9 cellular contexts compared by ENCODE assay signal in genomic region chr20:36835025-36835424, GRCh38. TPM values are rescaled to one million over a fixed set of nuclear protein-coding genes. Genes with fewer than 3 reads are reported as not detected.
DNase-seq lines count a peak whose midpoint lies in the region; ATAC-seq and TF ChIP-seq lines count a peak whose summit lies in the region.
"Had no signal": no experiment of that assay in that cellular context is flagged by ENCODE, and none has a peak within 500 bp of the region (broad histone marks: within the 10 kb centered on the region; RNA-seq: fewer than 3 reads in every experiment).

No MANE protein-coding gene starts in this region.

- H3K4me3 Mint-ChIP-seq in activated B cell treated with CpG ODN at 0.5 μM for 24 hours: peak overlapping the region; percentile 79
- H3K4me3 Mint-ChIP-seq in stimulated activated naive B cell treated with anti-CD40 and anti-IgM and Interleukin-4, amounts not matched to agents 10 μg/mL and 1 μg/mL and 100 μg/mL, for 72 hours: peak overlapping the region; percentile 82 to 89

- H3K27ac Mint-ChIP-seq in activated B cell treated with CpG ODN at 0.5 μM for 24 hours: peak overlapping the region; percentile 74
- peak overlapping the region; percentile 88 for H3K27ac Mint-ChIP-seq in stimulated activated naive B cell treated with anti-CD40 and anti-IgM and Interleukin-4, amounts not matched to agents 10 μg/mL and 1 μg/mL and 100 μg/mL, for 72 hours

- intact Hi-C loops in activated B cell treated with CpG ODN at 0.5 μM for 24 hours (cut with micrococcal nuclease) (loop anchor here (1.0 to 10.0 kb wide), 3 partner anchors 8 to 880 kb away; partner anchors contain the start of gene SCAND1), right cardiac atrium (cut with DNase I) (no loop called here)

- POLR2A ChIA-PET in activated B cell treated with CpG ODN at 0.5 μM for 24 hours (lab: Charles Lee) (interaction anchor here (0.6 to 3.3 kb wide), 15 partner anchors 9 to 742 kb away, joined by 3 to 73 read pairs (median 4); partner anchors contain the start of gene DSN1), HEK293T (lab: Yijun Ruan, JAX) (interaction anchor here (0.8 to 2.3 kb wide), 13 partner anchors 11 to 200 kb away, joined by 3 to 9 read pairs (median 4); partner anchors contain the start of gene DSN1)

- CTCF ChIA-PET in activated B cell treated with CpG ODN at 0.5 μM for 24 hours (lab: Charles Lee) (interaction anchor here (0.7 to 4.9 kb wide), 8 partner anchors 12 to 222 kb away, joined by 3 to 37 read pairs (median 4); a partner anchor contains a TSS), HEK293T (lab: Yijun Ruan, JAX) (interaction anchor here (1.0 to 2.4 kb wide), 5 partner anchors 12 to 61 kb away, joined by 3 to 25 read pairs (median 8); partner anchors contain the start of gene DSN1)

- no peaks in the 10 kb centered on the region for H3K27me3 Mint-ChIP-seq in activated B cell treated with CpG ODN at 0.5 μM for 24 hours
- H3K27me3 Mint-ChIP-seq in stimulated activated naive B cell treated with anti-CD40 and anti-IgM and Interleukin-4, amounts not matched to agents 10 μg/mL and 1 μg/mL and 100 μg/mL, for 72 hours: no peaks in the 10 kb centered on the region

- H3K4me3 ChIP-seq in HUES6 (ENCODE audit: low read depth, low read length) (no peak overlapping the region), right cardiac atrium (ENCODE audit: low read length) (no peak overlapping the region)

- ATAC-seq in activated B cell treated with CpG ODN at 0.5 μM for 24 hours (ENCODE audit: low read depth): no peak
- ATAC-seq in right cardiac atrium: no peak
- no peak for ATAC-seq in stimulated activated naive B cell treated with anti-CD40 and anti-IgM and Interleukin-4, amounts not matched to agents 10 μg/mL and 1 μg/mL and 100 μg/mL, for 72 hours (replicated peaks)
- no peak for ATAC-seq in HG03159 (IDR thresholded peaks at IDR 0.05; ENCODE audit: unreplicated experiment)
- no peak for ATAC-seq in HG03565 (IDR thresholded peaks at IDR 0.05; ENCODE audit: unreplicated experiment)

- peak overlapping the region; percentile 47 for H3K9ac ChIP-seq in HUES6 (ENCODE audit: low read length)

- peaks cover 6% of the 10 kb centered on the region for H3K36me3 Mint-ChIP-seq in activated B cell treated with CpG ODN at 0.5 μM for 24 hours (ENCODE audit: low read depth)
- peaks cover 35 to 48% of the 10 kb centered on the region in 2 donors for H3K36me3 Mint-ChIP-seq in stimulated activated naive B cell treated with anti-CD40 and anti-IgM and Interleukin-4, amounts not matched to agents 10 μg/mL and 1 μg/mL and 100 μg/mL, for 72 hours

- peaks cover 45% of the 10 kb centered on the region for H3K4me1 Mint-ChIP-seq in activated B cell treated with CpG ODN at 0.5 μM for 24 hours
- peaks cover 30 to 50% of the 10 kb centered on the region in 2 donors for H3K4me1 Mint-ChIP-seq in stimulated activated naive B cell treated with anti-CD40 and anti-IgM and Interleukin-4, amounts not matched to agents 10 μg/mL and 1 μg/mL and 100 μg/mL, for 72 hours

- DNase-seq in activated B cell treated with CpG ODN at 0.5 μM for 24 hours: no peak
- peak in 2 of 3 donors; percentile 29 to 58 for DNase-seq in right cardiac atrium
- no peak for DNase-seq in stimulated activated naive B cell treated with anti-CD40 and anti-IgM and Interleukin-4, amounts not matched to agents 10 μg/mL and 1 μg/mL and 100 μg/mL, for 72 hours
- no peak for DNase-seq in HEK293T (ENCODE audit: extremely low spot score)
- no peak for DNase-seq in NCI-H1048 (lab: John Stamatoyannopoulos, UW)

- TF ChIP-seq CTCF in activated B cell treated with CpG ODN at 0.5 μM for 24 hours (IDR thresholded peaks at IDR 0.05): no peak

- 64% methylated on average over 5 of the region's 5 CpGs for WGBS in right cardiac atrium

- no peaks in the 10 kb centered on the region for H3K9me3 Mint-ChIP-seq in activated B cell treated with CpG ODN at 0.5 μM for 24 hours
- H3K9me3 Mint-ChIP-seq in stimulated activated naive B cell treated with anti-CD40 and anti-IgM and Interleukin-4, amounts not matched to agents 10 μg/mL and 1 μg/mL and 100 μg/mL, for 72 hours: no peaks in the 10 kb centered on the region

- H3K9me3 ChIP-seq in HUES6 (ENCODE audit: control insufficient read depth, insufficient read depth, low read depth, low read length) (no peaks in the 10 kb centered on the region), right cardiac atrium (ENCODE audit: control insufficient read depth, low read length) (no peaks in the 10 kb centered on the region)

- peak overlapping the region; percentile 79 for H3K27ac ChIP-seq in HUES6 (ENCODE audit: low read depth, low read length)
- peak overlapping the region; percentile 91 for H3K27ac ChIP-seq in right cardiac atrium (ENCODE audit: low read length)

- H3K27me3 ChIP-seq in HUES6 (ENCODE audit: control insufficient read depth, insufficient read depth, low read length) (no peaks in the 10 kb centered on the region), right cardiac atrium (ENCODE audit: control insufficient read depth, insufficient read depth) (no peaks in the 10 kb centered on the region)

- H3K36me3 ChIP-seq in HUES6 (ENCODE audit: control insufficient read depth, insufficient read depth, low read length): peaks cover 14% of the 10 kb centered on the region; the same call in 1 of the 2 replicates

- H3K4me1 ChIP-seq in HUES6 (ENCODE audit: control insufficient read depth, insufficient read depth, low read length): peaks cover 20% of the 10 kb centered on the region
- H3K4me1 ChIP-seq in right cardiac atrium (ENCODE audit: control insufficient read depth, insufficient read depth, low read length): peaks cover 28% of the 10 kb centered on the region

TF ChIP-seq in HEK293T, 16 proteins besides CTCF, POLR2A, EP300 and RAD21:
- TF ChIP-seq FOXA1 (IDR thresholded peaks at IDR 0.05) (no peak), NFRKB (IDR thresholded peaks at IDR 0.05) (no peak), ELF4 (IDR thresholded peaks at IDR 0.05) (no peak), ARNT (IDR thresholded peaks at IDR 0.05) (no peak), L3MBTL2 (conservative IDR thresholded peaks at IDR 0.05) (no peak), PKNOX1 (IDR thresholded peaks at IDR 0.05) (no peak), SP1 (IDR thresholded peaks at IDR 0.05) (no peak), FOXM1 (IDR thresholded peaks at IDR 0.05; ENCODE audit: borderline replicate concordance) (no peak), SUZ12 (IDR thresholded peaks at IDR 0.05) (no peak), LEF1 (IDR thresholded peaks at IDR 0.05; ENCODE audit: borderline replicate concordance) (no peak), CTBP1 (IDR thresholded peaks at IDR 0.05; ENCODE audit: borderline replicate concordance) (no peak), HDGF (IDR thresholded peaks at IDR 0.05; ENCODE audit: borderline replicate concordance) (no peak), FOXK2 (IDR thresholded peaks at IDR 0.05) (no peak), ZNF384 (IDR thresholded peaks at IDR 0.05) (no peak), TARDBP (IDR thresholded peaks at IDR 0.05) (no peak), BHLHE40 (IDR thresholded peaks at IDR 0.05; ENCODE audit: borderline replicate concordance) (no peak)
TF ChIP-seq in HEK293T: peak in this region for 0.

RNA-seq across cellular contexts. Expression of gene TLDC2, which starts 40.9 kb away (rescaled TPM):
- not detected in 2 replicates for total RNA-seq in activated B cell treated with CpG ODN at 0.5 μM for 24 hours
- total RNA-seq in right cardiac atrium: not detected
- 0.09 TPM for polyA plus RNA-seq in right cardiac atrium
- total RNA-seq: SK-MEL-5 had no signal

Comparison
In these comparisons a context has a peak if more than half of its experiments do, and no peak if none do; other contexts are left out.
1. DNase-seq: peak in right cardiac atrium (2 of 3); none in activated B cell treated with CpG ODN at 0.5 μM for 24 hours (single experiment), stimulated activated naive B cell treated with anti-CD40 and anti-IgM and Interleukin-4, amounts not matched to agents 10 μg/mL and 1 μg/mL and 100 μg/mL, for 72 hours (single experiment), HEK293T (single experiment) and NCI-H1048 (single experiment).